In the genomic region with DNA sequence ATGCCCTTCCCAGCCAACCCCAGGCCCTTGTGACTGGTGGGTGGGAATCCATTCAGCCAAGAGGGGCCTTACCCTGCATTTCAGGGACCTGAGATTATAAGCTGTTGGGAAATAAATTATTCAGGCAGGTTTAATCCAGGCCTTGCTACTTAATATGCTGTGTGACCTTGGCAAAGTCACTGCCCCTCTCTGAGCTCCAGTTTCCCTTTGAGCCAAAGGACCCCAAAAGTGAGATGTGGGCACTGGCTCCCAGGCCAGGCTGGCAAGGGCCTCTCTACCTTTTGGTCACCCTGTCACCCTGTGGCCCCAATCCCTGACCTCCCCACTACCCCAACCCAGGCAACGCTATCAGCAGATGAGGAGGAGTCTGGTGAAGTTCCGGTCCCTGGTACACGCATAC, we compare ENCODE assay signal across 3 cellular contexts.
A peak's percentile ranks its signal among the peaks of the same experiment; 100 is the strongest.
TF ChIP-seq lines count a peak whose summit lies in the region.

No MANE protein-coding gene starts in this region.

TF ChIP-seq in HepG2, 621 proteins besides CTCF, POLR2A, EP300 and RAD21:
- TF ChIP-seq ZSCAN12 (CRISPR knock-in tag; IDR thresholded peaks at IDR 0.05): no peak
- peak; percentile 86 for TF ChIP-seq ZNF768 (CRISPR knock-in tag; IDR thresholded peaks at IDR 0.05)
- no peak for TF ChIP-seq REPIN1 (CRISPR knock-in tag; IDR thresholded peaks at IDR 0.05; ENCODE audit: borderline replicate concordance, low read depth)
- no peak for TF ChIP-seq SMC3 (IDR thresholded peaks at IDR 0.05; ENCODE audit: low read length)
- TF ChIP-seq, protein P1, sequence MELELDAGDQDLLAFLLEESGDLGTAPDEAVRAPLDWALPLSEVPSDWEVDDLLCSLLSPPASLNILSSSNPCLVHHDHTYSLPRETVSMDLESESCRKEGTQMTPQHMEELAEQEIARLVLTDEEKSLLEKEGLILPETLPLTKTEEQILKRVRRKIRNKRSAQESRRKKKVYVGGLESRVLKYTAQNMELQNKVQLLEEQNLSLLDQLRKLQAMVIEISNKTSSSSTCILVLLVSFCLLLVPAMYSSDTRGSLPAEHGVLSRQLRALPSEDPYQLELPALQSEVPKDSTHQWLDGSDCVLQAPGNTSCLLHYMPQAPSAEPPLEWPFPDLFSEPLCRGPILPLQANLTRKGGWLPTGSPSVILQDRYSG (CRISPR knock-in tag; IDR thresholded peaks at IDR 0.05): no peak
- no peak for TF ChIP-seq PLRG1 (conservative IDR thresholded peaks at IDR 0.05)
- TF ChIP-seq PAWR (CRISPR knock-in tag; IDR thresholded peaks at IDR 0.05; ENCODE audit: borderline replicate concordance): no peak
- TF ChIP-seq ZNF441 (CRISPR knock-in tag; IDR thresholded peaks at IDR 0.05; ENCODE audit: borderline replicate concordance): no peak
- TF ChIP-seq, protein P2, sequence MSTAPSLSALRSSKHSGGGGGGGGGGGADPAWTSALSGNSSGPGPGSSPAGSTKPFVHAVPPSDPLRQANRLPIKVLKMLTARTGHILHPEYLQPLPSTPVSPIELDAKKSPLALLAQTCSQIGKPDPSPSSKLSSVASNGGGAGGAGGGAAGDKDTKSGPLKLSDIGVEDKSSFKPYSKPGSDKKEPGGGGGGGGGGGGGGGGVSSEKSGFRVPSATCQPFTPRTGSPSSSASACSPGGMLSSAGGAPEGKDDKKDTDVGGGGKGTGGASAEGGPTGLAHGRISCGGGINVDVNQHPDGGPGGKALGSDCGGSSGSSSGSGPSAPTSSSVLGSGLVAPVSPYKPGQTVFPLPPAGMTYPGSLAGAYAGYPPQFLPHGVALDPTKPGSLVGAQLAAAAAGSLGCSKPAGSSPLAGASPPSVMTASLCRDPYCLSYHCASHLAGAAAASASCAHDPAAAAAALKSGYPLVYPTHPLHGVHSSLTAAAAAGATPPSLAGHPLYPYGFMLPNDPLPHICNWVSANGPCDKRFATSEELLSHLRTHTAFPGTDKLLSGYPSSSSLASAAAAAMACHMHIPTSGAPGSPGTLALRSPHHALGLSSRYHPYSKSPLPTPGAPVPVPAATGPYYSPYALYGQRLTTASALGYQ (CRISPR knock-in tag; IDR thresholded peaks at IDR 0.05): no peak

TF ChIP-seq in HEK293, 187 proteins besides CTCF, POLR2A, EP300 and RAD21:
- TF ChIP-seq ZNF521 (tag by site-specific recombination; IDR thresholded peaks at IDR 0.05): no peak
- TF ChIP-seq, protein P3, sequence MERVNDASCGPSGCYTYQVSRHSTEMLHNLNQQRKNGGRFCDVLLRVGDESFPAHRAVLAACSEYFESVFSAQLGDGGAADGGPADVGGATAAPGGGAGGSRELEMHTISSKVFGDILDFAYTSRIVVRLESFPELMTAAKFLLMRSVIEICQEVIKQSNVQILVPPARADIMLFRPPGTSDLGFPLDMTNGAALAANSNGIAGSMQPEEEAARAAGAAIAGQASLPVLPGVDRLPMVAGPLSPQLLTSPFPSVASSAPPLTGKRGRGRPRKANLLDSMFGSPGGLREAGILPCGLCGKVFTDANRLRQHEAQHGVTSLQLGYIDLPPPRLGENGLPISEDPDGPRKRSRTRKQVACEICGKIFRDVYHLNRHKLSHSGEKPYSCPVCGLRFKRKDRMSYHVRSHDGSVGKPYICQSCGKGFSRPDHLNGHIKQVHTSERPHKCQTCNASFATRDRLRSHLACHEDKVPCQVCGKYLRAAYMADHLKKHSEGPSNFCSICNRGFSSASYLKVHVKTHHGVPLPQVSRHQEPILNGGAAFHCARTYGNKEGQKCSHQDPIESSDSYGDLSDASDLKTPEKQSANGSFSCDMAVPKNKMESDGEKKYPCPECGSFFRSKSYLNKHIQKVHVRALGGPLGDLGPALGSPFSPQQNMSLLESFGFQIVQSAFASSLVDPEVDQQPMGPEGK (tag by site-specific recombination; IDR thresholded peaks at IDR 0.05): no peak
- TF ChIP-seq, protein P4, sequence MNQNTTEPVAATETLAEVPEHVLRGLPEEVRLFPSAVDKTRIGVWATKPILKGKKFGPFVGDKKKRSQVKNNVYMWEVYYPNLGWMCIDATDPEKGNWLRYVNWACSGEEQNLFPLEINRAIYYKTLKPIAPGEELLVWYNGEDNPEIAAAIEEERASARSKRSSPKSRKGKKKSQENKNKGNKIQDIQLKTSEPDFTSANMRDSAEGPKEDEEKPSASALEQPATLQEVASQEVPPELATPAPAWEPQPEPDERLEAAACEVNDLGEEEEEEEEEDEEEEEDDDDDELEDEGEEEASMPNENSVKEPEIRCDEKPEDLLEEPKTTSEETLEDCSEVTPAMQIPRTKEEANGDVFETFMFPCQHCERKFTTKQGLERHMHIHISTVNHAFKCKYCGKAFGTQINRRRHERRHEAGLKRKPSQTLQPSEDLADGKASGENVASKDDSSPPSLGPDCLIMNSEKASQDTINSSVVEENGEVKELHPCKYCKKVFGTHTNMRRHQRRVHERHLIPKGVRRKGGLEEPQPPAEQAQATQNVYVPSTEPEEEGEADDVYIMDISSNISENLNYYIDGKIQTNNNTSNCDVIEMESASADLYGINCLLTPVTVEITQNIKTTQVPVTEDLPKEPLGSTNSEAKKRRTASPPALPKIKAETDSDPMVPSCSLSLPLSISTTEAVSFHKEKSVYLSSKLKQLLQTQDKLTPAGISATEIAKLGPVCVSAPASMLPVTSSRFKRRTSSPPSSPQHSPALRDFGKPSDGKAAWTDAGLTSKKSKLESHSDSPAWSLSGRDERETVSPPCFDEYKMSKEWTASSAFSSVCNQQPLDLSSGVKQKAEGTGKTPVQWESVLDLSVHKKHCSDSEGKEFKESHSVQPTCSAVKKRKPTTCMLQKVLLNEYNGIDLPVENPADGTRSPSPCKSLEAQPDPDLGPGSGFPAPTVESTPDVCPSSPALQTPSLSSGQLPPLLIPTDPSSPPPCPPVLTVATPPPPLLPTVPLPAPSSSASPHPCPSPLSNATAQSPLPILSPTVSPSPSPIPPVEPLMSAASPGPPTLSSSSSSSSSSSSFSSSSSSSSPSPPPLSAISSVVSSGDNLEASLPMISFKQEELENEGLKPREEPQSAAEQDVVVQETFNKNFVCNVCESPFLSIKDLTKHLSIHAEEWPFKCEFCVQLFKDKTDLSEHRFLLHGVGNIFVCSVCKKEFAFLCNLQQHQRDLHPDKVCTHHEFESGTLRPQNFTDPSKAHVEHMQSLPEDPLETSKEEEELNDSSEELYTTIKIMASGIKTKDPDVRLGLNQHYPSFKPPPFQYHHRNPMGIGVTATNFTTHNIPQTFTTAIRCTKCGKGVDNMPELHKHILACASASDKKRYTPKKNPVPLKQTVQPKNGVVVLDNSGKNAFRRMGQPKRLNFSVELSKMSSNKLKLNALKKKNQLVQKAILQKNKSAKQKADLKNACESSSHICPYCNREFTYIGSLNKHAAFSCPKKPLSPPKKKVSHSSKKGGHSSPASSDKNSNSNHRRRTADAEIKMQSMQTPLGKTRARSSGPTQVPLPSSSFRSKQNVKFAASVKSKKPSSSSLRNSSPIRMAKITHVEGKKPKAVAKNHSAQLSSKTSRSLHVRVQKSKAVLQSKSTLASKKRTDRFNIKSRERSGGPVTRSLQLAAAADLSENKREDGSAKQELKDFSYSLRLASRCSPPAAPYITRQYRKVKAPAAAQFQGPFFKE (tag by site-specific recombination; IDR thresholded peaks at IDR 0.05; ENCODE audit: borderline replicate concordance): no peak
- TF ChIP-seq ZNF768 (tag by site-specific recombination; IDR thresholded peaks at IDR 0.05): peak; percentile 81

TF ChIP-seq in H1, 55 proteins besides CTCF, POLR2A, EP300 and RAD21:
- TF ChIP-seq, protein P5, sequence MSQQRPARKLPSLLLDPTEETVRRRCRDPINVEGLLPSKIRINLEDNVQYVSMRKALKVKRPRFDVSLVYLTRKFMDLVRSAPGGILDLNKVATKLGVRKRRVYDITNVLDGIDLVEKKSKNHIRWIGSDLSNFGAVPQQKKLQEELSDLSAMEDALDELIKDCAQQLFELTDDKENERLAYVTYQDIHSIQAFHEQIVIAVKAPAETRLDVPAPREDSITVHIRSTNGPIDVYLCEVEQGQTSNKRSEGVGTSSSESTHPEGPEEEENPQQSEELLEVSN (IDR thresholded peaks at IDR 0.05): no peak
- no peak for TF ChIP-seq SRF (IDR thresholded peaks at IDR 0.05; ENCODE audit: low read depth, low read length)
- no peak for TF ChIP-seq TAF1 (IDR thresholded peaks at IDR 0.05; ENCODE audit: low read depth, low read length)
- TF ChIP-seq SIX5 (IDR thresholded peaks at IDR 0.05; ENCODE audit: low read depth, low read length): no peak
- peak; percentile 74 for TF ChIP-seq KDM1A (IDR thresholded peaks at IDR 0.05; ENCODE audit: borderline replicate concordance, low read length)
